In genomic region chr19:39843919-39844793, GRCh38 we compare ENCODE assay signal across 8 cellular contexts. TPM values are rescaled to one million over a fixed set of nuclear protein-coding genes. Genes with fewer than 3 reads are reported as not detected.
DNase-seq lines count a peak whose midpoint lies in the region; ATAC-seq, FAIRE-seq and TF ChIP-seq lines count a peak whose summit lies in the region.

No MANE protein-coding gene starts in this region.

- peaks cover 2 to 15% (median 8%) of the 10 kb centered on the region in 3 donors for H3K36me3 ChIP-seq in tibial artery

- peak overlapping the region; percentile 92 for H3K27ac Mint-ChIP-seq in activated naive CD8-positive, alpha-beta T cell treated with anti-CD3 and anti-CD28 coated beads, Interleukin-2, amount 10 ng/mL, durations not matched to agents 7 days and 5 days
- H3K27ac Mint-ChIP-seq in immature natural killer cell: peak overlapping the region; percentile 71 to 97 (median 95)

- peaks cover 7% of the 10 kb centered on the region for H3K36me3 Mint-ChIP-seq in activated naive CD8-positive, alpha-beta T cell treated with anti-CD3 and anti-CD28 coated beads, Interleukin-2, amount 10 ng/mL, durations not matched to agents 7 days and 5 days
- peaks cover 0 to 6% (median 0%) of the 10 kb centered on the region in 3 donors for H3K36me3 Mint-ChIP-seq in immature natural killer cell

- TF ChIP-seq CTCF in AG09319 (IDR thresholded peaks at IDR 0.05; ENCODE audit: low read depth, low read length): peak; percentile 75
- peak; percentile 43 to 56 for TF ChIP-seq CTCF in tibial artery (IDR thresholded peaks at IDR 0.05)

- DNase-seq in AG09319 (ENCODE audit: extremely low read depth, low read depth) (peak; percentile 18), NCI-H2227 treated with DMSO at 0.1 percent for 48 hours (lab: John Stamatoyannopoulos, UW) (peak; percentile 40), immature natural killer cell (peak; percentile 44 to 55 (median 46)), tibial artery (no peak), mesenteric fat pad (ENCODE audit: low spot score) (no peak)
- no peak for DNase-seq in activated naive CD8-positive, alpha-beta T cell treated with anti-CD3 and anti-CD28 coated beads, Interleukin-2, amount 10 ng/mL, durations not matched to agents 7 days and 5 days

- POLR2A ChIA-PET in activated naive CD8-positive, alpha-beta T cell treated with anti-CD3 and anti-CD28 coated beads, Interleukin-2, amount 10 ng/mL, durations not matched to agents 7 days and 5 days (lab: Charles Lee): interaction anchor here (0.7 to 5.1 kb wide), 5 partner anchors 11 to 126 kb away, joined by 3 to 38 read pairs (median 15); partner anchors contain the start of genes DYRK1B and PSMC4

- intact Hi-C loops in tibial artery (cut with DNase I; ENCODE audit: low total_unique reads): loop anchor here (5.0 kb wide), 1 partner anchor 52 kb away; no protein-coding TSS in a partner anchor

- peaks cover 0 to 55% (median 29%) of the 10 kb centered on the region in 4 donors for H3K4me1 ChIP-seq in tibial artery

- no peaks in the 10 kb centered on the region for H3K9me3 ChIP-seq in tibial artery

- H3K4me3 Mint-ChIP-seq in activated naive CD8-positive, alpha-beta T cell treated with anti-CD3 and anti-CD28 coated beads, Interleukin-2, amount 10 ng/mL, durations not matched to agents 7 days and 5 days: peak overlapping the region; percentile 91
- H3K4me3 Mint-ChIP-seq in immature natural killer cell: peak overlapping the region; percentile 60 to 93 (median 90)

- ATAC-seq in activated naive CD8-positive, alpha-beta T cell treated with anti-CD3 and anti-CD28 coated beads, Interleukin-2, amount 10 ng/mL, durations not matched to agents 7 days and 5 days (ENCODE audit: low read depth): no peak
- no peak for ATAC-seq in GM21360 (IDR thresholded peaks at IDR 0.05; ENCODE audit: unreplicated experiment)

- no peak overlapping the region for H3K4me3 ChIP-seq in tibial artery

- FAIRE-seq in G401.6 (lab: Jason Lieb, UNC): peak; percentile 96

- H3K27ac ChIP-seq in tibial artery: no peak overlapping the region

- no peaks in the 10 kb centered on the region for H3K27me3 ChIP-seq in tibial artery

- H3K9me3 Mint-ChIP-seq in activated naive CD8-positive, alpha-beta T cell treated with anti-CD3 and anti-CD28 coated beads, Interleukin-2, amount 10 ng/mL, durations not matched to agents 7 days and 5 days: no peaks in the 10 kb centered on the region
- no peaks in the 10 kb centered on the region for H3K9me3 Mint-ChIP-seq in immature natural killer cell

- H3K4me1 Mint-ChIP-seq in activated naive CD8-positive, alpha-beta T cell treated with anti-CD3 and anti-CD28 coated beads, Interleukin-2, amount 10 ng/mL, durations not matched to agents 7 days and 5 days: peaks cover 38% of the 10 kb centered on the region
- H3K4me1 Mint-ChIP-seq in immature natural killer cell: peaks cover 50 to 52% of the 10 kb centered on the region in 2 donors

- no peaks in the 10 kb centered on the region for H3K27me3 Mint-ChIP-seq in activated naive CD8-positive, alpha-beta T cell treated with anti-CD3 and anti-CD28 coated beads, Interleukin-2, amount 10 ng/mL, durations not matched to agents 7 days and 5 days
- H3K27me3 Mint-ChIP-seq in immature natural killer cell (ENCODE audit: low read depth in 3 of 3): peaks cover 2 to 5% (median 4%) of the 10 kb centered on the region in 3 donors

RNA-seq across cellular contexts. Expression of gene FBL, which starts 2.0 kb away (rescaled TPM):
- total RNA-seq in activated naive CD8-positive, alpha-beta T cell treated with anti-CD3 and anti-CD28 coated beads, Interleukin-2, amount 10 ng/mL, durations not matched to agents 7 days and 5 days: 100 to 1,000 TPM; 344 to 357 TPM
- polyA plus RNA-seq in immature natural killer cell: 100 to 1,000 TPM; 127 to 166 (median 143) TPM
- total RNA-seq in mesenteric fat pad: 121 TPM

RNA-seq across cellular contexts. Expression of gene DYRK1B, which starts 10.2 kb away (rescaled TPM):
- 10 to 100 TPM; 15.8 to 17.3 TPM for total RNA-seq in activated naive CD8-positive, alpha-beta T cell treated with anti-CD3 and anti-CD28 coated beads, Interleukin-2, amount 10 ng/mL, durations not matched to agents 7 days and 5 days
- polyA plus RNA-seq in immature natural killer cell: 10 to 100 TPM in 2 of 3 donors, 1 to 10 TPM in 1; 6.2 to 24.8 (median 12.5) TPM
- total RNA-seq in mesenteric fat pad: 8.8 TPM

Comparison
In these comparisons a context has a peak if more than half of its experiments do, and no peak if none do; other contexts are left out.
1. DNase-seq: peak in AG09319 (single experiment), NCI-H2227 treated with DMSO at 0.1 percent for 48 hours (single experiment) and immature natural killer cell (3 of 3); none in activated naive CD8-positive, alpha-beta T cell treated with anti-CD3 and anti-CD28 coated beads, Interleukin-2, amount 10 ng/mL, durations not matched to agents 7 days and 5 days (single experiment), tibial artery (0 of 2) and mesenteric fat pad (single experiment).